ENCODE assay signal across 1 cellular context in genomic region chr1:219710529-219711194, GRCh38.
A peak's percentile ranks its signal among the peaks of the same experiment; 100 is the strongest.
TF ChIP-seq lines count a peak whose summit lies in the region.

No MANE protein-coding gene starts in this region.

TF ChIP-seq in K562, 482 proteins besides CTCF, POLR2A, EP300 and RAD21 (continued from another document):
- peak; percentile 41; the same call in 1 of the 2 replicates for TF ChIP-seq FOXJ3 (CRISPR knock-in tag; IDR thresholded peaks at IDR 0.05)
- no peak for TF ChIP-seq ELF1 (tag; IDR thresholded peaks at IDR 0.05)
- TF ChIP-seq HNRNPLL (IDR thresholded peaks at IDR 0.05; ENCODE audit: low read depth, low read length, poor library complexity, severe bottlenecking) = peak; percentile 64
- no peak for TF ChIP-seq THRAP3 (IDR thresholded peaks at IDR 0.05; ENCODE audit: borderline replicate concordance)
- TF ChIP-seq, protein P1, sequence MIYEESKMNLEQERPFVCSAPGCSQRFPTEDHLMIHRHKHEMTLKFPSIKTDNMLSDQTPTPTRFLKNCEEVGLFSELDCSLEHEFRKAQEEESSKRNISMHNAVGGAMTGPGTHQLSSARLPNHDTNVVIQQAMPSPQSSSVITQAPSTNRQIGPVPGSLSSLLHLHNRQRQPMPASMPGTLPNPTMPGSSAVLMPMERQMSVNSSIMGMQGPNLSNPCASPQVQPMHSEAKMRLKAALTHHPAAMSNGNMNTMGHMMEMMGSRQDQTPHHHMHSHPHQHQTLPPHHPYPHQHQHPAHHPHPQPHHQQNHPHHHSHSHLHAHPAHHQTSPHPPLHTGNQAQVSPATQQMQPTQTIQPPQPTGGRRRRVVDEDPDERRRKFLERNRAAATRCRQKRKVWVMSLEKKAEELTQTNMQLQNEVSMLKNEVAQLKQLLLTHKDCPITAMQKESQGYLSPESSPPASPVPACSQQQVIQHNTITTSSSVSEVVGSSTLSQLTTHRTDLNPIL (CRISPR knock-in tag; IDR thresholded peaks at IDR 0.05) = no peak
- no peak for TF ChIP-seq POLR2AphosphoS5 (IDR thresholded peaks at IDR 0.05; ENCODE audit: control insufficient read depth, insufficient read depth, low read depth, low read length)
- TF ChIP-seq RCOR1 (IDR thresholded peaks at IDR 0.05; ENCODE audit: borderline replicate concordance in 1 of 2, low read depth in 2 of 2, low read length in 2 of 2) = no peak
- TF ChIP-seq NEUROD1 (IDR thresholded peaks at IDR 0.05; ENCODE audit: borderline replicate concordance, low read depth, low read length, partially characterized antibody) = no peak
- TF ChIP-seq ZFP1 (CRISPR knock-in tag; IDR thresholded peaks at IDR 0.05) = no peak
- no peak for TF ChIP-seq JUND (IDR thresholded peaks at IDR 0.05; ENCODE audit: borderline replicate concordance, low read depth, low read length)
- peak; percentile 27; the same call in 1 of the 3 replicates for TF ChIP-seq JUND (tag; IDR thresholded peaks at IDR 0.05; ENCODE audit: borderline replicate concordance, low read depth, low read length)
- no peak for TF ChIP-seq ZNF507 (tag; conservative IDR thresholded peaks at IDR 0.05)
- no peak for TF ChIP-seq C11orf30 (IDR thresholded peaks at IDR 0.05; ENCODE audit: low read depth)
- TF ChIP-seq SMARCA5 (IDR thresholded peaks at IDR 0.05) = no peak
- peak; percentile 65; the same call in 1 of the 2 replicates for TF ChIP-seq MXI1 (IDR thresholded peaks at IDR 0.05; ENCODE audit: low read depth, low read length)
- TF ChIP-seq U2AF2 (optimal IDR thresholded peaks at IDR 0.05; ENCODE audit: low read depth, low read length) = no peak
- TF ChIP-seq SIN3B (IDR thresholded peaks at IDR 0.05; ENCODE audit: low read depth) = no peak
- 0 out of 2 replicates have a peak, but pooled peaks have one; percentile 35 for TF ChIP-seq BMI1 (IDR thresholded peaks at IDR 0.05; ENCODE audit: low read length)
- TF ChIP-seq CBFB (CRISPR knock-in tag; IDR thresholded peaks at IDR 0.05) = no peak
- peak; percentile 98 for TF ChIP-seq FOXJ2 (tag; IDR thresholded peaks at IDR 0.05)
- TF ChIP-seq, protein P2, sequence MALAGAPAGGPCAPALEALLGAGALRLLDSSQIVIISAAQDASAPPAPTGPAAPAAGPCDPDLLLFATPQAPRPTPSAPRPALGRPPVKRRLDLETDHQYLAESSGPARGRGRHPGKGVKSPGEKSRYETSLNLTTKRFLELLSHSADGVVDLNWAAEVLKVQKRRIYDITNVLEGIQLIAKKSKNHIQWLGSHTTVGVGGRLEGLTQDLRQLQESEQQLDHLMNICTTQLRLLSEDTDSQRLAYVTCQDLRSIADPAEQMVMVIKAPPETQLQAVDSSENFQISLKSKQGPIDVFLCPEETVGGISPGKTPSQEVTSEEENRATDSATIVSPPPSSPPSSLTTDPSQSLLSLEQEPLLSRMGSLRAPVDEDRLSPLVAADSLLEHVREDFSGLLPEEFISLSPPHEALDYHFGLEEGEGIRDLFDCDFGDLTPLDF (CRISPR knock-in tag; IDR thresholded peaks at IDR 0.05) = no peak
- TF ChIP-seq, protein P3, sequence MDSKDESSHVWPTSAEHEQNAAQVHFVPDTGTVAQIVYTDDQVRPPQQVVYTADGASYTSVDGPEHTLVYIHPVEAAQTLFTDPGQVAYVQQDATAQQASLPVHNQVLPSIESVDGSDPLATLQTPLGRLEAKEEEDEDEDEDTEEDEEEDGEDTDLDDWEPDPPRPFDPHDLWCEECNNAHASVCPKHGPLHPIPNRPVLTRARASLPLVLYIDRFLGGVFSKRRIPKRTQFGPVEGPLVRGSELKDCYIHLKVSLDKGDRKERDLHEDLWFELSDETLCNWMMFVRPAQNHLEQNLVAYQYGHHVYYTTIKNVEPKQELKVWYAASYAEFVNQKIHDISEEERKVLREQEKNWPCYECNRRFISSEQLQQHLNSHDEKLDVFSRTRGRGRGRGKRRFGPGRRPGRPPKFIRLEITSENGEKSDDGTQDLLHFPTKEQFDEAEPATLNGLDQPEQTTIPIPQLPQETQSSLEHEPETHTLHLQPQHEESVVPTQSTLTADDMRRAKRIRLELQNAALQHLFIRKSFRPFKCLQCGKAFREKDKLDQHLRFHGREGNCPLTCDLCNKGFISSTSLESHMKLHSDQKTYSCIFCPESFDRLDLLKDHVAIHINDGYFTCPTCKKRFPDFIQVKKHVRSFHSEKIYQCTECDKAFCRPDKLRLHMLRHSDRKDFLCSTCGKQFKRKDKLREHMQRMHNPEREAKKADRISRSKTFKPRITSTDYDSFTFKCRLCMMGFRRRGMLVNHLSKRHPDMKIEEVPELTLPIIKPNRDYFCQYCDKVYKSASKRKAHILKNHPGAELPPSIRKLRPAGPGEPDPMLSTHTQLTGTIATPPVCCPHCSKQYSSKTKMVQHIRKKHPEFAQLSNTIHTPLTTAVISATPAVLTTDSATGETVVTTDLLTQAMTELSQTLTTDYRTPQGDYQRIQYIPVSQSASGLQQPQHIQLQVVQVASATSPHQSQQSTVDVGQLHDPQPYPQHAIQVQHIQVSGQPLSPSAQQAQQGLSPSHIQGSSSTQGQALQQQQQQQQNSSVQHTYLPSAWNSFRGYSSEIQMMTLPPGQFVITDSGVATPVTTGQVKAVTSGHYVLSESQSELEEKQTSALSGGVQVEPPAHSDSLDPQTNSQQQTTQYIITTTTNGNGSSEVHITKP (IDR thresholded peaks at IDR 0.05; ENCODE audit: partially characterized antibody) = peak; percentile 87
- no peak for TF ChIP-seq NR2C2 (CRISPR knock-in tag; IDR thresholded peaks at IDR 0.05)
- peak; percentile 1; the same call in 1 of the 2 replicates for TF ChIP-seq NR2C2 (tag; IDR thresholded peaks at IDR 0.05)
- 0 out of 4 replicates have a peak, but pooled peaks of 1 of the 2 experiments have one; percentile 8 for TF ChIP-seq FOXK2 (conservative IDR thresholded peaks at IDR 0.05 in 1 of 2, IDR thresholded peaks at IDR 0.05 in 1 of 2; ENCODE audit: low read depth in 2 of 2)
- no peak for TF ChIP-seq ZNF165 (CRISPR knock-in tag; IDR thresholded peaks at IDR 0.05; ENCODE audit: borderline replicate concordance)
